Comparison of ENCODE assay signal across 8 cellular contexts in the genomic region with DNA sequence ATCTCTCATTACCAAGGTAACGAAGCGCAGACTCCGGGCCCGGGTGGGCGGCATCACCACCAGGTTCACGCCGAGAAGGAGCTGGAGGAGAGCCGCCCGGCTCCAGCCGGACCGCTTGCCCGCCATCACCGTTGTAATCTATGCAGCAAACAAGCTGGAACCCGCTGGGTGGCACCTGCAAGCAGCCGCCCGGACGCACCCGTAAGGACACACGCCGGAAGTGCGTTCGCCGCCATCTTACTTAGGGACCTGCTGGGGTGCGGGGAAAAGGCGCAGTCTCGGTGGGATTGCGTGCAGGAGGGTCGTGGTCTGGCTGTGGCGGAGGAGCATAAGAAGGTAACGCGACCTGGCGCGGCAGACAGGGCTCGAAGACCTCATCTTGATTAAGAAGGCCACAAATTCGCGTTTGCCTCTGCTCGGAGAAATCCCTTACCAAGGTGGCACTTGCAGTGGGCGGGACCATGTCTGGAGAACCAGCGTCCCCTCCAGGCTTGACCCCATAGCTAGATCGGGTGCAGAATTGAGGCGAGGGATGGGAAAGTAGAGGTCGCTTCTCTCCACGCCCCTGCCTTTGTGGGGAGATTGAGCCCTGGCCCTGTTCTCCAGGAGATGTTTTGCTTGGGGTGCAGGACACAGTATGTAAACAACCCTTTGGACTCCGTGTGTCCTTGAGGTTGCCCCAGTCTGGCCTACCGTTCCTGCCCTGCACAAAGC.
DNase-seq lines count a peak whose midpoint lies in the region; ATAC-seq, FAIRE-seq and TF ChIP-seq lines count a peak whose summit lies in the region.

ACP2 (minus strand) TSS at position 151 of the 714 bp plus-strand sequence; CDS start at position 126, 25 bp downstream.

- no peaks in the 10 kb centered on the region for H4K20me1 ChIP-seq in OCI-LY1 (ENCODE audit: insufficient read depth, low read length)

- no peak for FAIRE-seq in HTR-8/SVneo (lab: Jason Lieb, UNC)

- H3K4me1 ChIP-seq in OCI-LY1 (ENCODE audit: insufficient read depth, low read length, severe bottlenecking): peaks cover 21% of the 10 kb centered on the region
- peaks cover 16 to 17% of the 10 kb centered on the region in 2 donors for H3K4me1 ChIP-seq in mucosa of rectum (ENCODE audit: control insufficient read depth in 2 of 2, insufficient read depth in 2 of 2, low read length in 2 of 2)

- H3K79me2 ChIP-seq in OCI-LY1 (ENCODE audit: insufficient read depth, low read length): 0 out of 2 replicates have a peak, but pooled peaks cover 4% of the 10 kb centered on the region

- peak within 1 kb of the TSS; percentile 100 for H3K4me2 ChIP-seq in OCI-LY1 (ENCODE audit: low read length)

- TF ChIP-seq CTCF in OCI-LY1 (IDR thresholded peaks at IDR 0.05; ENCODE audit: low read length): peak; percentile 59; the same call in 1 of the 2 replicates

- no peaks in the 10 kb centered on the region for H3K9me2 ChIP-seq in OCI-LY1 (ENCODE audit: low read depth, low read length)

- H3K9ac ChIP-seq in OCI-LY1 (ENCODE audit: low read length) (peak within 1 kb of the TSS; percentile 98), mucosa of rectum (ENCODE audit: low read depth in 1 of 2, low read length in 2 of 2) (peak within 1 kb of the TSS; percentile 61 to 79)

- H3K27me3 ChIP-seq in OCI-LY1 (ENCODE audit: insufficient read depth, low read length) (no peaks in the 10 kb centered on the region), mucosa of rectum (ENCODE audit: control insufficient read depth in 2 of 2, insufficient read depth in 2 of 2, low read length in 2 of 2) (no peaks in the 10 kb centered on the region)

- H3K9me3 ChIP-seq in OCI-LY1 (ENCODE audit: low read length): no peaks in the 10 kb centered on the region
- no peaks in the 10 kb centered on the region for H3K9me3 ChIP-seq in mucosa of rectum (ENCODE audit: control insufficient read depth in 2 of 2, low read length in 2 of 2)

- H3K4me3 ChIP-seq in OCI-LY1 (ENCODE audit: low read depth, low read length, poor library complexity, severe bottlenecking) (peak within 1 kb of the TSS; percentile 97), mucosa of rectum (ENCODE audit: low read length in 2 of 2) (peak within 1 kb of the TSS; percentile 96)

- no peaks in the 10 kb centered on the region for H3F3A ChIP-seq in OCI-LY1 (ENCODE audit: insufficient read depth, low read length)

- H3K36me3 ChIP-seq in OCI-LY1 (ENCODE audit: insufficient read depth, low read length) (peaks cover 24% of the 10 kb centered on the region; the same call in 1 of the 2 replicates), mucosa of rectum (ENCODE audit: control insufficient read depth in 2 of 2, insufficient read depth in 2 of 2, low read length in 2 of 2) (peaks cover 14 to 21% of the 10 kb centered on the region in 2 donors)

- peak within 1 kb of the TSS; percentile 93; the same call in 1 of the 2 replicates for H2AFZ ChIP-seq in OCI-LY1 (ENCODE audit: low read length)

- ATAC-seq in GM21381 (IDR thresholded peaks at IDR 0.05; ENCODE audit: unreplicated experiment): peak; percentile 93

- DNase-seq in DMS 273 (lab: John Stamatoyannopoulos, UW; ENCODE audit: unreplicated experiment) (peak; percentile 91), HTR-8/SVneo (ENCODE audit: insufficient read length, low spot score) (peak; percentile 81), activated T-cell treated with anti-CD3 and anti-CD28 coated beads for 24 hours (ENCODE audit: low read depth) (peak; percentile 83), epithelial cell of prostate (ENCODE audit: low read depth, low spot score) (no peak)
- peak; percentile 73 for DNase-seq in stimulated activated CD8-positive, alpha-beta memory T cell treated with anti-CD3 and anti-CD28 coated beads, Interleukin-7, amount 100 ng/mL, for 1 hour (ENCODE audit: low read depth in 2 of 2)

- H3K27ac ChIP-seq in OCI-LY1 (ENCODE audit: low read depth, low read length, poor library complexity, severe bottlenecking): peak within 1 kb of the TSS; percentile 60
- peak within 1 kb of the TSS; percentile 56 for H3K27ac ChIP-seq in epithelial cell of prostate
- peak within 1 kb of the TSS; percentile 72 to 78 for H3K27ac ChIP-seq in mucosa of rectum (ENCODE audit: low read depth in 2 of 2, low read length in 2 of 2)
